8 cellular contexts compared by ENCODE assay signal in the genomic region with DNA sequence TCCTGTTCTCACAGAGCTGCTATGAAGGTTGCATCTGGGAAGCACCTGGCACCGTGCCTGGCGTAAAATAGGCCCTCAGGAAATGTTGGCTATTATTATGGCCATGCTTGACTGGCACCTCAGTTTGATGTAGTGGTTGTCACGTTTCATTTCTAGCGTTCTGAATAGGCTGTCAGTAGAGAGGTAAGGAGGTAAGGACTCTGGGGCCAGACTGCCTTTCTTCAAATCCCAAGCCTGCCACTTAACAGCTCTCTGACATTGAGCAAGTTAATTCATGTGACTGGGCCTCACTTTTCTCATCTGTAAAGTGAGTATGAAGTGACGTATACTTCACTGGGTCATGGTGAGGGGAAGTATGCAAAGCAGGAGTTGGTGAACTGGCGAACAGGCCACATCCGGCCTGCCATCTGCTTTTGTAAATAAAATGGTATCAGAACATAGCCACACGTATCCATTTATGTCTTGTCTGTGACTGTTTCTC.
DNase-seq lines count a peak whose midpoint lies in the region; ATAC-seq and TF ChIP-seq lines count a peak whose summit lies in the region.

No MANE protein-coding gene starts in this region.

- TF ChIP-seq CTCF in brain microvascular endothelial cell (IDR thresholded peaks at IDR 0.05; ENCODE audit: low read depth, low read length, missing control alignments) = no peak

- ATAC-seq in GM19452 (IDR thresholded peaks at IDR 0.05; ENCODE audit: unreplicated experiment) (peak; percentile 89), HG03521 (IDR thresholded peaks at IDR 0.05; ENCODE audit: unreplicated experiment) (peak; percentile 79)

- DNase-seq in Caki2 (ENCODE audit: low read depth) = peak; percentile 72
- DNase-seq in brain microvascular endothelial cell = peak; percentile 37
- DNase-seq in activated CD8-positive, alpha-beta memory T cell treated with anti-CD3 and anti-CD28 coated beads, Interleukin-2, amount 50 U/mL, for 48 hours = no peak
- no peak for DNase-seq in activated CD8-positive, alpha-beta memory T cell treated with anti-CD3 and anti-CD28 coated beads for 24 hours
- DNase-seq in stimulated activated CD4-positive, alpha-beta T cell treated with anti-CD3 and anti-CD28 coated beads, Interleukin-4, amount 100 ng/mL, for 1 hour = no peak
- no peak for DNase-seq in AG20443 (ENCODE audit: low spot score)

- H3K36me3 ChIP-seq in brain microvascular endothelial cell (replicated peaks) = no peaks in the 10 kb centered on the region

- H3K27me3 ChIP-seq in brain microvascular endothelial cell (replicated peaks) = no peaks in the 10 kb centered on the region

- no peak overlapping the region for H3K27ac ChIP-seq in brain microvascular endothelial cell

- in situ Hi-C loops in Caki2 (cut with HindIII; ENCODE audit: low pct_unique_long_range_greater_than_20kb, low sequenced_read_pairs) (no loop called here), brain microvascular endothelial cell (cut with HindIII; ENCODE audit: low pct_ligation_motif_present, low sequenced_read_pairs) (no loop called here)

- H3K4me3 ChIP-seq in brain microvascular endothelial cell (ENCODE audit: low read depth, low read length) = no peak overlapping the region

Comparison
In these comparisons a context has a peak if more than half of its experiments do, and no peak if none do; other contexts are left out.
1. DNase-seq: peak in Caki2 (single experiment) and brain microvascular endothelial cell (single experiment); none in activated CD8-positive, alpha-beta memory T cell treated with anti-CD3 and anti-CD28 coated beads, Interleukin-2, amount 50 U/mL, for 48 hours (single experiment), activated CD8-positive, alpha-beta memory T cell treated with anti-CD3 and anti-CD28 coated beads for 24 hours (single experiment), stimulated activated CD4-positive, alpha-beta T cell treated with anti-CD3 and anti-CD28 coated beads, Interleukin-4, amount 100 ng/mL, for 1 hour (single experiment) and AG20443 (single experiment).